In the genomic region with DNA sequence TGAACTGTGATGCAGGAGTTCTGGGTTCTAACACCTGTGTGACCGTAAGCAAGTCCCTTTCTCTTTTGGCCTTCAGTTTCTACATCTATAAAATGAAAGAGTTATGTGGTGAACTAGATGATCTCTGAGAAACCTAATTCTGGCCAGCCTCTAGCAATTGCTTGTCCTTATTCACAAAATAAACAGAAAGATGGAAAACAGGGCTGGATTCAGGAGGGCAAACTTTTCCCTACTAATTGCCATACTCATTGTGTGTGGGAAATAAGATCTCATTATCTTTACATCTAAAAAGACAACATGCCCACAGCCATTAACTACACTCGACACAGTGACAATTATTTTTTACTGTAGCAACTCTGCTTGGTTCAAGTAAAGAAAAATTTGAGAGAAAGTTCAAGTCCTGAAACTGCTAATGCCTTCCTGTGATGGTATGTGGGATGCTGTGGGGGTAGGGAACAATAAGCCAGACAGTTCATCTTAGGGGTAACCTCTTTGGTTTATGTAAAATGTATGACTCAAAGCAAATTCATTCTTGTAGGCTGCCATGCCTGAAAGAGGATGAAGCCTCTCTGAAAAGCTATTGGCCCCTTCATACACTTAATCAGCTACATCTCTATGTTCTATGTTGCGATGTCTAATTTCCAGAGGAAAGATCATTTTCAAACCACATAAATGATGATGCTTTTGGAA, we compare ENCODE assay signal across 10 cellular contexts.
DNase-seq lines count a peak whose midpoint lies in the region; ATAC-seq and TF ChIP-seq lines count a peak whose summit lies in the region.
"Had no signal": no experiment of that assay in that cellular context is flagged by ENCODE, and none has a peak within 500 bp of the region (broad histone marks: within the 10 kb centered on the region; RNA-seq: fewer than 3 reads in every experiment).

No MANE protein-coding gene starts in this region.

- H3K4me2 ChIP-seq in OCI-LY7 (ENCODE audit: low read length): peak overlapping the region; percentile 50

- no peak for TF ChIP-seq CTCF in natural killer cell (IDR thresholded peaks at IDR 0.05)
- TF ChIP-seq CTCF in OCI-LY7 (conservative IDR thresholded peaks at IDR 0.05; ENCODE audit: low read length): no peak
- no peak for TF ChIP-seq CTCF in astrocyte of the spinal cord (IDR thresholded peaks at IDR 0.05; ENCODE audit: low read depth, low read length)

- CTCF ChIA-PET in OCI-LY7 (lab: Charles Lee; ENCODE audit: unreplicated experiment): interaction anchor here (1.1 kb wide), 1 partner anchor 21 kb away, joined by 4 read pairs; no protein-coding TSS in a partner anchor

- no TSS peak for BruUV-seq in OCI-LY7 (replicated peaks; lab: Mats Ljungman, UMichigan)

- peak in 1 of 2 donors; percentile 65 for ATAC-seq in natural killer cell treated with Interleukin-12 subunit alpha and Interleukin-12 subunit beta and Interleukin-15 and Interleukin-18, amount 100 ng/mL, for 72 hours
- no peak for ATAC-seq in natural killer cell
- ATAC-seq in HG02840 (IDR thresholded peaks at IDR 0.05; ENCODE audit: low FRiP score, unreplicated experiment): no peak

- peaks cover 24% of the 10 kb centered on the region for H3K36me3 ChIP-seq in OCI-LY7 (ENCODE audit: insufficient read depth, low read length)

- peak overlapping the region; percentile 64 to 73 for H3K27ac Mint-ChIP-seq in natural killer cell treated with Interleukin-12 subunit alpha and Interleukin-12 subunit beta and Interleukin-15 and Interleukin-18, amount 100 ng/mL, for 72 hours
- H3K27ac Mint-ChIP-seq in natural killer cell: no peak overlapping the region
- peak overlapping the region; percentile 73 for H3K27ac Mint-ChIP-seq in stimulated activated naive CD8-positive, alpha-beta T cell treated with anti-CD3 and anti-CD28 coated beads, Interleukin-15, Interleukin-2, amounts not matched to agents 100 ng/mL and 50 ng/mL, for 24 hours

- H3K36me3 Mint-ChIP-seq in natural killer cell treated with Interleukin-12 subunit alpha and Interleukin-12 subunit beta and Interleukin-15 and Interleukin-18, amount 100 ng/mL, for 72 hours: peaks cover 22% of the 10 kb centered on the region
- H3K36me3 Mint-ChIP-seq in natural killer cell: peaks cover 15% of the 10 kb centered on the region
- peaks cover 11% of the 10 kb centered on the region for H3K36me3 Mint-ChIP-seq in stimulated activated naive CD8-positive, alpha-beta T cell treated with anti-CD3 and anti-CD28 coated beads, Interleukin-15, Interleukin-2, amounts not matched to agents 100 ng/mL and 50 ng/mL, for 24 hours (ENCODE audit: low read depth)

- H3K27ac ChIP-seq in OCI-LY7 (ENCODE audit: low read depth, low read length, poor library complexity, severe bottlenecking): peak overlapping the region; percentile 97
- H3K27ac ChIP-seq: C4-2B had no signal

- H3K9me2 ChIP-seq in OCI-LY7 (ENCODE audit: insufficient read depth, low read length): no peaks in the 10 kb centered on the region

- peak overlapping the region; percentile 66 for H3K4me3 Mint-ChIP-seq in natural killer cell treated with Interleukin-12 subunit alpha and Interleukin-12 subunit beta and Interleukin-15 and Interleukin-18, amount 100 ng/mL, for 72 hours
- no peak overlapping the region for H3K4me3 Mint-ChIP-seq in natural killer cell
- no peak overlapping the region for H3K4me3 Mint-ChIP-seq in stimulated activated naive CD8-positive, alpha-beta T cell treated with anti-CD3 and anti-CD28 coated beads, Interleukin-15, Interleukin-2, amounts not matched to agents 100 ng/mL and 50 ng/mL, for 24 hours

- in situ Hi-C loops in astrocyte of the spinal cord (cut with HindIII; ENCODE audit: low sequenced_read_pairs): no loop called here

- peaks cover 86% of the 10 kb centered on the region for H3K4me1 ChIP-seq in OCI-LY7 (ENCODE audit: insufficient read depth, low read length, poor library complexity, severe bottlenecking)

- POLR2A ChIA-PET in OCI-LY7 (lab: Charles Lee): interaction anchor here (0.9 to 12.2 kb wide), 7 partner anchors 9 to 177 kb away, joined by 4 to 331 read pairs (median 7); partner anchors contain the start of gene BCL6

- intact Hi-C loops in natural killer cell (cut with micrococcal nuclease) (no loop called here), OCI-LY7 (cut with micrococcal nuclease; ENCODE audit: unreplicated experiment) (no loop called here)

- no peak for DNase-seq in natural killer cell treated with Interleukin-12 subunit alpha and Interleukin-12 subunit beta and Interleukin-15 and Interleukin-18, amount 100 ng/mL, for 72 hours (ENCODE audit: low spot score)
- DNase-seq in natural killer cell (no peak), OCI-LY7 (ENCODE audit: low spot score) (no peak), astrocyte of the spinal cord (ENCODE audit: low read depth, low spot score) (peak; percentile 37), NCI-H526 (lab: John Stamatoyannopoulos, UW) (no peak), NCI-H1048 (lab: John Stamatoyannopoulos, UW) (no peak)
- DNase-seq: NCI-H1105 treated with DMSO at 0.1 percent for 48 hours had no signal

- H2AFZ ChIP-seq in OCI-LY7 (ENCODE audit: low read length): peak overlapping the region; percentile 65

- peaks cover 19% of the 10 kb centered on the region; the same call in 1 of the 2 replicates for H3K9me3 ChIP-seq in OCI-LY7 (ENCODE audit: low read length)

- H4K20me1 ChIP-seq in OCI-LY7 (ENCODE audit: insufficient read depth, low read length): no peaks in the 10 kb centered on the region

- H3K9me3 Mint-ChIP-seq in natural killer cell treated with Interleukin-12 subunit alpha and Interleukin-12 subunit beta and Interleukin-15 and Interleukin-18, amount 100 ng/mL, for 72 hours: peaks cover 16% of the 10 kb centered on the region
- peaks cover 0 to 5% of the 10 kb centered on the region in 2 donors for H3K9me3 Mint-ChIP-seq in natural killer cell
- peaks cover 19% of the 10 kb centered on the region for H3K9me3 Mint-ChIP-seq in stimulated activated naive CD8-positive, alpha-beta T cell treated with anti-CD3 and anti-CD28 coated beads, Interleukin-15, Interleukin-2, amounts not matched to agents 100 ng/mL and 50 ng/mL, for 24 hours

- H3K27me3 Mint-ChIP-seq in natural killer cell treated with Interleukin-12 subunit alpha and Interleukin-12 subunit beta and Interleukin-15 and Interleukin-18, amount 100 ng/mL, for 72 hours: no peaks in the 10 kb centered on the region
- H3K27me3 Mint-ChIP-seq in natural killer cell (ENCODE audit: low read depth in 2 of 2): no peaks in the 10 kb centered on the region
- no peaks in the 10 kb centered on the region for H3K27me3 Mint-ChIP-seq in stimulated activated naive CD8-positive, alpha-beta T cell treated with anti-CD3 and anti-CD28 coated beads, Interleukin-15, Interleukin-2, amounts not matched to agents 100 ng/mL and 50 ng/mL, for 24 hours

- H3K4me1 Mint-ChIP-seq in natural killer cell treated with Interleukin-12 subunit alpha and Interleukin-12 subunit beta and Interleukin-15 and Interleukin-18, amount 100 ng/mL, for 72 hours (ENCODE audit: low read depth in 2 of 2): peaks cover 58 to 68% of the 10 kb centered on the region in 2 donors
- peaks cover 55 to 61% of the 10 kb centered on the region in 2 donors for H3K4me1 Mint-ChIP-seq in natural killer cell
- H3K4me1 Mint-ChIP-seq in stimulated activated naive CD8-positive, alpha-beta T cell treated with anti-CD3 and anti-CD28 coated beads, Interleukin-15, Interleukin-2, amounts not matched to agents 100 ng/mL and 50 ng/mL, for 24 hours (ENCODE audit: low read depth): peaks cover 98% of the 10 kb centered on the region

- no peak overlapping the region for H3K4me3 ChIP-seq in OCI-LY7 (ENCODE audit: low read depth, low read length, poor library complexity, severe bottlenecking)
- no peak overlapping the region for H3K4me3 ChIP-seq in astrocyte of the spinal cord (ENCODE audit: low read depth, low read length)

- no peaks in the 10 kb centered on the region for H3K79me2 ChIP-seq in OCI-LY7 (ENCODE audit: insufficient read depth, low read depth, low read length)

Comparison
In these comparisons a context has a peak if more than half of its experiments do, and no peak if none do; other contexts are left out.
1. H3K27ac Mint-ChIP-seq: peak in natural killer cell treated with Interleukin-12 subunit alpha and Interleukin-12 subunit beta and Interleukin-15 and Interleukin-18, amount 100 ng/mL, for 72 hours (2 of 2) and stimulated activated naive CD8-positive, alpha-beta T cell treated with anti-CD3 and anti-CD28 coated beads, Interleukin-15, Interleukin-2, amounts not matched to agents 100 ng/mL and 50 ng/mL, for 24 hours (single experiment); none in natural killer cell (0 of 2).